1 cellular context compared by ENCODE assay signal in genomic region chr17:7885357-7886226, GRCh38.
A peak's percentile ranks its signal among the peaks of the same experiment; 100 is the strongest.
TF ChIP-seq lines count a peak whose summit lies in the region.

No MANE protein-coding gene starts in this region.

TF ChIP-seq in H1, 55 proteins besides CTCF, POLR2A, EP300 and RAD21:
- no peak for TF ChIP-seq RNF2 (IDR thresholded peaks at IDR 0.05; ENCODE audit: borderline replicate concordance, low read depth, low read length, missing control alignments, poor library complexity, severe bottlenecking)
- TF ChIP-seq CTBP2 (IDR thresholded peaks at IDR 0.05; ENCODE audit: borderline replicate concordance, insufficient read depth, insufficient read length, low read length): peak; percentile 8
- peak; percentile 47; the same call in 1 of the 2 replicates for TF ChIP-seq KDM1A (IDR thresholded peaks at IDR 0.05; ENCODE audit: borderline replicate concordance, low read length)
- TF ChIP-seq RBBP5 (IDR thresholded peaks at IDR 0.05; ENCODE audit: borderline replicate concordance, low read depth, low read length): peak; percentile 44; the same call in 1 of the 2 replicates
- 0 out of 4 replicates have a peak, but pooled peaks of 1 of the 2 experiments have one; percentile 37 for TF ChIP-seq HDAC2 (IDR thresholded peaks at IDR 0.05; ENCODE audit: borderline replicate concordance in 1 of 2, low read depth in 2 of 2, low read length in 2 of 2)
- TF ChIP-seq TAF7 (optimal IDR thresholded peaks at IDR 0.05; ENCODE audit: borderline replicate concordance, low read depth, low read length): no peak
- TF ChIP-seq E2F6 (IDR thresholded peaks at IDR 0.05): peak; percentile 27; the same call in 1 of the 2 replicates
- TF ChIP-seq MAX (IDR thresholded peaks at IDR 0.05): peak; percentile 18; the same call in 1 of the 2 replicates
- peak; percentile 81 for TF ChIP-seq KDM4A (IDR thresholded peaks at IDR 0.05; ENCODE audit: low read depth, low read length, severe bottlenecking)
- TF ChIP-seq TAF1 (IDR thresholded peaks at IDR 0.05; ENCODE audit: low read depth, low read length): 0 out of 2 replicates have a peak, but pooled peaks have one; percentile 28
- TF ChIP-seq TBP (IDR thresholded peaks at IDR 0.05; ENCODE audit: low read depth, low read length): no peak
- TF ChIP-seq SIN3A (conservative IDR thresholded peaks at IDR 0.05 in 1 of 2, IDR thresholded peaks at IDR 0.05 in 1 of 2; ENCODE audit: low read depth in 1 of 2, low read length in 2 of 2): peak; percentile 38 to 72; a peak in 2 of 4 replicates
- TF ChIP-seq POU5F1 (IDR thresholded peaks at IDR 0.05; ENCODE audit: low read depth, low read length): no peak
- peak; percentile 39; the same call in 1 of the 2 replicates for TF ChIP-seq PHF8 (conservative IDR thresholded peaks at IDR 0.05; ENCODE audit: low read depth, low read length)
- no peak for TF ChIP-seq TCF12 (IDR thresholded peaks at IDR 0.05; ENCODE audit: low read depth, low read length)
- TF ChIP-seq SUZ12 (IDR thresholded peaks at IDR 0.05; ENCODE audit: low read length): peak; percentile 36; the same call in 1 of the 2 replicates
